In the genomic region with DNA sequence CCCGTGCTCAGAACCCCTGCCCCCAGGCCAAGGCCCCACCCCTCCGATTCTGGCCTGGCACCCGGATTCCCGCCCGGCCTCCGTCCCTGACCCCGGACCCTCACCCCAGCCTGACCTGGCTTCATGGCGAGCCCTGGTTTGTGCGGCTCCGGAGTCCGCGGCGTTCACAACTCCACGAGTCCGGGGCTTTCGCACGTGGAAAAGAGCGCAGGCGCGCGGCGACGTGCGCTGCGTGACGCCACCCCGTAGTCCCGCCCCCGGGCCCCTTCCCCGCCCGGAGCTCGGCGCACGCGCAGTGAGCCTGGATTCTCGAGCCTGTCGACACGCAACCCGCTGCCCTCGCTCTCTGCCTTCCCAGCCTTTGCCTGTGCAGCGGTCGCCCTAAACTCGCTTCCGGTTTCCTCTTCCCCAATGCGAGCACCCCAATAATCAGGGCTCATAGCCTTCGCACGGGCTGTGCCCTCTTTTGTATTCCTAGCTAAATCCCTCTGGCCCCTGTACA, we compare ENCODE assay signal across 8 cellular contexts. TPM values are rescaled to one million over a fixed set of nuclear protein-coding genes. Genes with fewer than 3 reads are reported as not detected.
DNase-seq lines count a peak whose midpoint lies in the region; ATAC-seq and TF ChIP-seq lines count a peak whose summit lies in the region.

A gene (minus strand): TSS at position 204 of the 502 bp plus-strand sequence. CDS start 79 bp downstream, at position 125.

- H3K27me3 ChIP-seq in right atrium auricular region (no peaks in the 10 kb centered on the region), vagina (no peaks in the 10 kb centered on the region)

- no peaks in the 10 kb centered on the region for H3K9me3 ChIP-seq in right atrium auricular region
- no peaks in the 10 kb centered on the region for H3K9me3 ChIP-seq in vagina

- H3K4me1 ChIP-seq in right atrium auricular region (peaks cover 0 to 33% of the 10 kb centered on the region in 2 donors), vagina (peaks cover 46% of the 10 kb centered on the region)

- intact Hi-C loops in T-helper 2 cell treated with Interferon-gamma antibody and Interleukin-4, amounts not matched to agents 100 ng/mL and 5 ng/mL, for 36 hours (cut with micrococcal nuclease): loop anchor here (1.0 to 10.0 kb wide), 6 partner anchors 12 to 401 kb away; a partner anchor contains a TSS
- intact Hi-C loops in vagina (cut with DNase I): loop anchor here (10.0 kb wide), 1 partner anchor 129 kb away; a partner anchor contains a TSS

- peak in 1 of 2 donors; percentile 68 for TF ChIP-seq POLR2A in vagina (IDR thresholded peaks at IDR 0.05)

- ATAC-seq in GM18498 (IDR thresholded peaks at IDR 0.05; ENCODE audit: unreplicated experiment): peak; percentile 80
- ATAC-seq in HG02938 (IDR thresholded peaks at IDR 0.05; ENCODE audit: unreplicated experiment): peak; percentile 61

- no peak for TF ChIP-seq CTCF in right atrium auricular region (IDR thresholded peaks at IDR 0.05)
- TF ChIP-seq CTCF in vagina (IDR thresholded peaks at IDR 0.05): no peak

- H3K27ac ChIP-seq in right atrium auricular region: peak within 1 kb of the TSS; percentile 81 to 82
- peak within 1 kb of the TSS; percentile 85 for H3K27ac ChIP-seq in vagina

- H3K36me3 ChIP-seq in right atrium auricular region (no peaks in the 10 kb centered on the region), vagina (no peaks in the 10 kb centered on the region)

- peak; percentile 89 to 97 for DNase-seq in NCI-H187 (lab: John Stamatoyannopoulos, UW)
- peak; percentile 39 to 96 (median 90) for DNase-seq in anterior cingulate cortex (lab: John Stamatoyannopoulos, UW)
- DNase-seq in right atrium auricular region (ENCODE audit: low spot score): peak; percentile 93
- peak; percentile 91 for DNase-seq in putamen (ENCODE audit: low spot score)
- DNase-seq in vagina (ENCODE audit: extremely low spot score in 2 of 2): no peak

- H3K4me3 ChIP-seq in right atrium auricular region (peak within 1 kb of the TSS; percentile 75), vagina (peak within 1 kb of the TSS; percentile 78 to 92)

RNA-seq across cellular contexts. Expression of the gene that starts here (rescaled TPM):
- total RNA-seq in T-helper 2 cell treated with Interferon-gamma antibody and Interleukin-4, amounts not matched to agents 100 ng/mL and 5 ng/mL, for 36 hours: 375 and 397 TPM in 2 replicates
- 10 to 100 TPM; 63.7 to 88.5 TPM for total RNA-seq in right atrium auricular region
- total RNA-seq in vagina: 180 TPM

Comparison
In these comparisons a context has a peak if more than half of its experiments do, and no peak if none do; other contexts are left out.
1. DNase-seq: peak in NCI-H187 (2 of 2), anterior cingulate cortex (58 of 58), right atrium auricular region (single experiment) and putamen (single experiment); none in vagina (0 of 2).